15 cellular contexts compared by ENCODE assay signal in the genomic region with DNA sequence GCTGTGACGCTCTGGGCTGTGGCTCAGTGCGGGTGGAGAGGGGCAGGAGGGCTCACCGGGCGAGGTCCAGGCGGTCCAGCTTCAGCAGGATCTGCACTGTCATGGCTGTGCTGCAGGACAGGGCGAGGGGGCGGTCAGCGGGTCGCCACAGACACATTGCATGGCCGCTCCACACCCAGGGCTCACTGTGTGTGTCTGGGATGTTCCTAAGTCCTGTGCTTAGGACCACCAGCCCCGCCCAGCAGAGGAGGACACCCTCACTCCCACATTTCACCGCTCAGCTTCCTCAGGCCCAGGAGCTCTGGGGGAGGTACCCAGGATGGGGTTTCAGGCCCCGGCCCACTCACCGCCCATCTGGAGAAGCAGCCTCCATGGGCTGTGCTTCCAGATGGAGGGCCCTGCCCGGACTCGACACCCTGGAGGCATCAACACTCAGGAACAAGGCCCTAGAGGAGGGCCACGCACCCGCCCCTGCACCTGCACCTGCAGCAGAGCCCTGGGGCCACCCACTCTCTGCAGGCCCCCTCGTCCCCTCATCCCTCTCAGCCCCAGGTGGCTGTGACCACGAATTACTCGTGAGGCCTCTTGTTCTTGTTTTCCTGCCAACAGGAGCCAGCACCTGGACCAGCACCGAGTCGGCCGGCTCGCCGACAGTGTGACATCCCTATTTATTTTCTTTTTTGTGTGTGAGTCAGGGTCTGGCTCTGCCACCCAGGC. TPM values are rescaled to one million over a fixed set of nuclear protein-coding genes. Genes with fewer than 3 reads are reported as not detected.
DNase-seq lines count a peak whose midpoint lies in the region; ATAC-seq, FAIRE-seq and TF ChIP-seq lines count a peak whose summit lies in the region.
"Had no signal": no experiment of that assay in that cellular context is flagged by ENCODE, and none has a peak within 500 bp of the region (broad histone marks: within the 10 kb centered on the region; RNA-seq: fewer than 3 reads in every experiment).

No MANE protein-coding gene starts in this region.

- no peaks in the 10 kb centered on the region for H3K9me1 ChIP-seq in IMR-90 (ENCODE audit: insufficient read depth, low read length)

- no peak overlapping the region for H3K4me3 Mint-ChIP-seq in CD14-positive monocyte
- H3K4me3 Mint-ChIP-seq: IgD-negative memory B cell had no signal

- H2AFZ ChIP-seq in IMR-90 (replicated peaks; ENCODE audit: low read length, poor library complexity) (no peak overlapping the region), GM12878 (ENCODE audit: control insufficient read depth, low read depth, low read length) (no peak overlapping the region)

- H3K9me3 ChIP-seq in IMR-90 (ENCODE audit: control insufficient read depth, insufficient read depth, low read length) (no peaks in the 10 kb centered on the region), GM12878 (replicated peaks; ENCODE audit: control insufficient read depth, insufficient read depth, low read length) (no peaks in the 10 kb centered on the region), uterus (no peaks in the 10 kb centered on the region)
- H3K9me3 ChIP-seq: HAP-1, Peyer's patch had no signal

- H2AK9ac ChIP-seq in IMR-90 (replicated peaks; ENCODE audit: low read depth, low read length, poor library complexity): peak overlapping the region; percentile 50

- no peak overlapping the region for H2BK15ac ChIP-seq in IMR-90 (ENCODE audit: low read depth, low read length)

- RAD21 ChIA-PET in GM12878 (lab: Charles Lee; ENCODE audit: unreplicated experiment): no interaction called here

- SMC1A ChIA-PET in GM12878 (lab: Charles Lee; ENCODE audit: uncharacterized antibody, unreplicated experiment): no interaction called here

- no peak overlapping the region for H4K91ac ChIP-seq in IMR-90 (ENCODE audit: insufficient read depth, low read depth, low read length)

- H4K20me1 ChIP-seq in IMR-90 (ENCODE audit: insufficient read depth, low read length): peaks cover 27% of the 10 kb centered on the region
- H4K20me1 ChIP-seq in GM12878 (ENCODE audit: control insufficient read depth, insufficient read depth): no peaks in the 10 kb centered on the region

- peaks cover 0 to 4% (median 0%) of the 10 kb centered on the region in 7 donors for H3K9me3 Mint-ChIP-seq in CD14-positive monocyte
- H3K9me3 Mint-ChIP-seq: IgD-negative memory B cell had no signal

- H3K27me3 Mint-ChIP-seq in CD14-positive monocyte (ENCODE audit: low read depth in 3 of 3): no peaks in the 10 kb centered on the region
- H3K27me3 Mint-ChIP-seq: IgD-negative memory B cell had no signal

- no peak overlapping the region for H3K4ac ChIP-seq in IMR-90 (ENCODE audit: low read depth, low read length)

- no peaks in the 10 kb centered on the region for H3K27me3 ChIP-seq in IMR-90 (ENCODE audit: control insufficient read depth, insufficient read depth, low read length)
- no peaks in the 10 kb centered on the region for H3K27me3 ChIP-seq in GM12878 (replicated peaks in 1 of 2; ENCODE audit: control insufficient read depth in 2 of 2, insufficient read depth in 2 of 2, low read length in 1 of 2)
- no peaks in the 10 kb centered on the region for H3K27me3 ChIP-seq in uterus
- H3K27me3 ChIP-seq: Peyer's patch had no signal

- WGBS in IMR-90 (ENCODE audit: extremely low coverage in 2 of 2, insufficient read length in 1 of 2), 2 experiments: 100% methylated on average over 3 of the region's 26 CpGs; no CpG with 5 or more reads in 1 of the 2 experiments
- WGBS in GM12878 (ENCODE audit: insufficient coverage, insufficient replicate concordance, low lambda C conversion rate, missing lambda C conversion rate): 83% methylated on average over 22 of the region's 26 CpGs

- no peak overlapping the region for H3K4me2 ChIP-seq in IMR-90 (ENCODE audit: low read depth, low read length)
- H3K4me2 ChIP-seq in GM12878 (ENCODE audit: control insufficient read depth, insufficient read depth): no peak overlapping the region

- H3K27ac Mint-ChIP-seq in CD14-positive monocyte: peak overlapping the region in 1 of 7 donors; percentile 61

- dilution Hi-C loops in IMR-90 (cut with HindIII; ENCODE audit: low sequenced_read_pairs, unreplicated experiment): no loop called here

- no peak overlapping the region for H3K14ac ChIP-seq in IMR-90 (replicated peaks; ENCODE audit: low read depth, low read length)

- BruUV-seq in IMR-90 (replicated peaks; lab: Mats Ljungman, UMichigan): no TSS peak
- no TSS peak for BruUV-seq in GM12878 (replicated peaks; lab: Mats Ljungman, UMichigan)

- H2BK5ac ChIP-seq in IMR-90 (ENCODE audit: low read depth, low read length, poor library complexity, severe bottlenecking): no peak overlapping the region

- H3K36me3 ChIP-seq in IMR-90 (ENCODE audit: control insufficient read depth, insufficient read depth, low read length): peaks cover 67% of the 10 kb centered on the region
- H3K36me3 ChIP-seq in GM12878 (ENCODE audit: control insufficient read depth in 2 of 2, insufficient read depth in 2 of 2, low read length in 1 of 2): peaks cover 8 to 10% of the 10 kb centered on the region in 2 experiments; a peak in 3 of 4 replicates
- no peaks in the 10 kb centered on the region for H3K36me3 ChIP-seq in uterus

- intact Hi-C loops in IMR-90 (cut with micrococcal nuclease): no loop called here
- intact Hi-C loops in GM12878 (cut with micrococcal nuclease; ENCODE audit: unreplicated experiment): no loop called here
- intact Hi-C loops in uterus (cut with DNase I; ENCODE audit: low total_unique reads): no loop called here
- intact Hi-C loops in CD14-positive monocyte (cut with micrococcal nuclease): no loop called here

- CTCF ChIA-PET in IMR-90 (lab: Yijun Ruan, JAX) (no interaction called here), GM12878 (lab: Yijun Ruan, JAX) (no interaction called here)

- H3K36me3 Mint-ChIP-seq in CD14-positive monocyte: peaks cover 52 to 90% of the 10 kb centered on the region in 2 donors

- FAIRE-seq in GM12878 (lab: Jason Lieb, UNC): no peak

- no peaks in the 10 kb centered on the region for H3K79me2 ChIP-seq in GM12878 (ENCODE audit: control insufficient read depth, insufficient read depth, low read length)

- H3K23ac ChIP-seq in IMR-90 (ENCODE audit: low read depth, low read length): no peak overlapping the region

- H3K4me1 Mint-ChIP-seq in CD14-positive monocyte: no peaks in the 10 kb centered on the region

- TF ChIP-seq POLR2A in IMR-90 (IDR thresholded peaks at IDR 0.05; ENCODE audit: low read depth, low read length) (no peak), GM12878 (IDR thresholded peaks at IDR 0.05; ENCODE audit: low read depth, low read length) (peak; percentile 72), uterus (IDR thresholded peaks at IDR 0.05) (no peak)

- TF ChIP-seq EP300 in GM12878 (IDR thresholded peaks at IDR 0.05; ENCODE audit: borderline replicate concordance in 1 of 2, control insufficient read depth in 1 of 2, low read depth in 2 of 2, low read length in 2 of 2): no peak

- no peak for DNase-seq in IMR-90
- DNase-seq in GM12878 (ENCODE audit: low read depth, low spot score): no peak
- peak; percentile 93 for DNase-seq in left kidney (ENCODE audit: low read depth, low spot score)
- peak in 1 of 49 donors; percentile 58 for DNase-seq in substantia nigra (lab: John Stamatoyannopoulos, UW)
- DNase-seq in uterus: no peak
- no peak for DNase-seq in CD14-positive monocyte (ENCODE audit: low spot score)
- DNase-seq in NCI-H1092 treated with DMSO at 0.1 percent for 48 hours (lab: John Stamatoyannopoulos, UW): no peak
- DNase-seq: DMS153, NCI-H1436, NCI-H2081, NCI-H510A treated with DMSO at 0.1 percent for 48 hours, SHP77 had no signal

- H3K79me1 ChIP-seq in IMR-90 (ENCODE audit: low read depth in 1 of 2, low read length in 2 of 2): peaks cover 6 to 22% of the 10 kb centered on the region in 2 experiments

- H2AK5ac ChIP-seq in IMR-90 (ENCODE audit: low read depth, low read length): no peak overlapping the region

- no peak overlapping the region for H3K56ac ChIP-seq in IMR-90 (ENCODE audit: extremely low read depth, insufficient read depth, low read length)

- no peak overlapping the region for H4K8ac ChIP-seq in IMR-90 (ENCODE audit: low read depth in 2 of 2, low read length in 2 of 2)

- ATAC-seq in IMR-90 (ENCODE audit: low read depth) (no peak), GM12878 (no peak)

- POLR2A ChIA-PET in IMR-90 (lab: Charles Lee; ENCODE audit: unreplicated experiment) (no interaction called here), GM12878 (lab: Charles Lee) (no interaction called here)

- no peak overlapping the region for H3K9ac ChIP-seq in IMR-90 (ENCODE audit: low read depth, low read length)
- no peak overlapping the region for H3K9ac ChIP-seq in GM12878 (ENCODE audit: control insufficient read depth, insufficient read depth, low read length)

- in situ Hi-C loops in IMR-90 (cut with MboI; ENCODE audit: low sequenced_read_pairs) (no loop called here), GM12878 (cut with MboI) (no loop called here)

- H4K5ac ChIP-seq in IMR-90 (ENCODE audit: low read depth, low read length): no peak overlapping the region

- H3K4me3 ChIP-seq in IMR-90 (ENCODE audit: insufficient read depth, low read depth, low read length) (no peak overlapping the region), GM12878 (no peak overlapping the region), uterus (no peak overlapping the region)
- H3K4me3 ChIP-seq: HAP-1, Peyer's patch had no signal

- TF ChIP-seq CTCF in IMR-90 (conservative IDR thresholded peaks at IDR 0.05; ENCODE audit: low read depth, low read length): no peak
- TF ChIP-seq CTCF in GM12878 (IDR thresholded peaks at IDR 0.05 in 2 of 3, conservative IDR thresholded peaks at IDR 0.05 in 1 of 3; ENCODE audit: control insufficient read depth in 2 of 3, extremely low read depth in 1 of 3, insufficient read depth in 1 of 3, low read depth in 3 of 3, low read length in 3 of 3): no peak
- TF ChIP-seq CTCF in uterus (IDR thresholded peaks at IDR 0.05): no peak
- no peak for TF ChIP-seq CTCF in CD14-positive monocyte (IDR thresholded peaks at IDR 0.05)

- no peak overlapping the region for H2BK20ac ChIP-seq in IMR-90 (ENCODE audit: low read depth, low read length)

- TF ChIP-seq RAD21 in IMR-90 (IDR thresholded peaks at IDR 0.05; ENCODE audit: low read length) (no peak), GM12878 (IDR thresholded peaks at IDR 0.05; ENCODE audit: insufficient read depth, low read depth, low read length) (no peak)

- H3K27ac ChIP-seq in IMR-90 (ENCODE audit: insufficient read depth, low read length) (no peak overlapping the region), GM12878 (ENCODE audit: control insufficient read depth, insufficient read depth) (no peak overlapping the region), substantia nigra (ENCODE audit: low read depth, low read length, poor library complexity, severe bottlenecking) (peak overlapping the region; percentile 94), uterus (no peak overlapping the region)
- H3K27ac ChIP-seq: Peyer's patch had no signal

- no peak overlapping the region for H2BK120ac ChIP-seq in IMR-90 (ENCODE audit: low read depth, low read length)

- H3K4me1 ChIP-seq in IMR-90 (ENCODE audit: control insufficient read depth, insufficient read depth, low read length): no peaks in the 10 kb centered on the region
- no peaks in the 10 kb centered on the region for H3K4me1 ChIP-seq in GM12878 (ENCODE audit: control insufficient read depth, insufficient read depth, low read length)
- no peaks in the 10 kb centered on the region for H3K4me1 ChIP-seq in uterus
- H3K4me1 ChIP-seq: HAP-1, Peyer's patch had no signal

- no peak overlapping the region for H3K18ac ChIP-seq in IMR-90 (ENCODE audit: low read depth, low read length)

RNA-seq across cellular contexts. Expression of gene CERS1, which starts 9.7 kb away (rescaled TPM):
- total RNA-seq in IMR-90 (2012; rRNA removed): 0.56 and 0.90 TPM in 2 replicates
- 4.1 and 4.3 TPM in 2 replicates for polyA plus RNA-seq in IMR-90 (2012; rRNA removed)
- polyA plus RNA-seq in IMR-90 (2012; cell fraction: cytosol; rRNA removed): 2.1 and 8.4 TPM in 2 replicates
- 2.4 and 8.1 TPM in 2 replicates for polyA plus RNA-seq in IMR-90 (2012; cell fraction: nucleus; rRNA removed; ENCODE audit: low replicate concordance)
- not detected in 2 replicates for total RNA-seq in GM12878 (2013; cell fraction: nucleolus; rRNA removed)
- total RNA-seq in GM12878 (2014; rRNA removed): not detected in 2 replicates
- total RNA-seq in GM12878 (2014; rRNA removed; fragmentation: Illumina TruSeq; extraction: Trizol): not detected in 2 replicates
- not detected in 2 replicates for total RNA-seq in GM12878 (2021)
- not detected for polyA plus RNA-seq in GM12878 (2011; ENCODE audit: low read depth)
- not detected in 2 replicates for polyA plus RNA-seq in GM12878 (2011; rRNA removed)
- not detected in 2 replicates for polyA plus RNA-seq in GM12878 (2011; cell fraction: cytosol; rRNA removed)
- polyA plus RNA-seq in GM12878 (2011; cell fraction: nucleus; rRNA removed): not detected in 2 replicates
- polyA plus RNA-seq in GM12878 (2012): 0.08 TPM in 1 of 2 replicates, not detected in the other
- not detected in 2 replicates for polyA plus RNA-seq in GM12878 (2014; fragmentation: Illumina TruSeq; extraction: Trizol)
- polyA plus RNA-seq in GM12878 (2014; fragmentation: Nextera tagmentation; extraction: Ambion mirVana): not detected
- polyA plus RNA-seq in GM12878 (2014; rRNA removed): 0.16 TPM in 1 of 2 replicates, not detected in the other
- polyA plus RNA-seq in GM12878 (2016; fragmentation: Nextera tagmentation; extraction: Ambion mirVana): under 1 TPM in 1 of 2 experiments, not detected in 1; 0.19 TPM
- not detected in 2 replicates for polyA minus RNA-seq in GM12878 (2011; rRNA and poly(A)+ RNA removed)
- not detected in 2 replicates for polyA minus RNA-seq in GM12878 (2011; cell fraction: cytosol; rRNA and poly(A)+ RNA removed)
- not detected in 2 replicates for polyA minus RNA-seq in GM12878 (2011; cell fraction: nucleus; rRNA and poly(A)+ RNA removed)
- 1 to 10 TPM in 1 of 4 donors, under 1 TPM in 1, not detected in 2; 0.30 to 4.9 TPM for total RNA-seq in uterus
- polyA plus RNA-seq in CD14-positive monocyte: not detected
- total RNA-seq: Peyer's patch had no signal
- polyA plus RNA-seq: IgD-negative memory B cell had no signal

RNA-seq across cellular contexts. Expression of gene COPE, which starts 13.5 kb away (rescaled TPM):
- total RNA-seq in IMR-90 (2012; rRNA removed) (310 and 347 TPM in 2 replicates), GM12878 (2014; rRNA removed) (281 and 305 TPM in 2 replicates), GM12878 (2014; rRNA removed; fragmentation: Illumina TruSeq; extraction: Trizol) (101 and 113 TPM in 2 replicates), GM12878 (2021) (277 and 296 TPM in 2 replicates), uterus (100 to 1,000 TPM in 2 of 4 donors, 10 to 100 TPM in 2; 93.7 to 190 (median 134) TPM)
- polyA plus RNA-seq in IMR-90 (2012; rRNA removed) (461 and 500 TPM in 2 replicates), GM12878 (2011; rRNA removed) (71.8 and 167 TPM in 2 replicates), GM12878 (2014; fragmentation: Illumina TruSeq; extraction: Trizol) (4.3 and 47.5 TPM in 2 replicates), GM12878 (2014; fragmentation: Nextera tagmentation; extraction: Ambion mirVana) (10 to 100 TPM in 1 of 2 experiments, 1 to 10 TPM in 1; 3.5 to 17.8 TPM), GM12878 (2014; rRNA removed) (278 and 310 TPM in 2 replicates), GM12878 (2016; fragmentation: Nextera tagmentation; extraction: Ambion mirVana) (100 to 1,000 TPM; 387 to 464 TPM), CD14-positive monocyte (100 to 1,000 TPM; 331 to 345 TPM)
- polyA plus RNA-seq in IMR-90 (2012; cell fraction: cytosol; rRNA removed): 350 and 779 TPM in 2 replicates
- 196 and 505 TPM in 2 replicates for polyA plus RNA-seq in IMR-90 (2012; cell fraction: nucleus; rRNA removed; ENCODE audit: low replicate concordance)
- 79.3 and 88.6 TPM in 2 replicates for total RNA-seq in GM12878 (2013; cell fraction: nucleolus; rRNA removed)
- 86.9 TPM for polyA plus RNA-seq in GM12878 (2011; ENCODE audit: low read depth)
- polyA plus RNA-seq in GM12878 (2011; cell fraction: cytosol; rRNA removed): 242 and 419 TPM in 2 replicates
- polyA plus RNA-seq in GM12878 (2011; cell fraction: nucleus; rRNA removed): 239 and 284 TPM in 2 replicates
- polyA plus RNA-seq in GM12878 (2012): 218 and 226 TPM in 2 replicates
- 98.5 and 199 TPM in 2 replicates for polyA minus RNA-seq in GM12878 (2011; rRNA and poly(A)+ RNA removed)
- polyA minus RNA-seq in GM12878 (2011; cell fraction: cytosol; rRNA and poly(A)+ RNA removed): 70.8 and 74.1 TPM in 2 replicates
- 41.2 and 72.7 TPM in 2 replicates for polyA minus RNA-seq in GM12878 (2011; cell fraction: nucleus; rRNA and poly(A)+ RNA removed)

RNA-seq across cellular contexts. Expression of gene DDX49, which starts 13.8 kb away (rescaled TPM):
- total RNA-seq in IMR-90 (2012; rRNA removed): 50.9 and 55.8 TPM in 2 replicates
- 52.1 and 61.9 TPM in 2 replicates for polyA plus RNA-seq in IMR-90 (2012; rRNA removed)
- polyA plus RNA-seq in IMR-90 (2012; cell fraction: cytosol; rRNA removed): 52.5 and 65.2 TPM in 2 replicates
- polyA plus RNA-seq in IMR-90 (2012; cell fraction: nucleus; rRNA removed; ENCODE audit: low replicate concordance): 50.7 and 114 TPM in 2 replicates
- total RNA-seq in GM12878 (2013; cell fraction: nucleolus; rRNA removed): 22.8 and 25.3 TPM in 2 replicates
- 78.2 and 85.3 TPM in 2 replicates for total RNA-seq in GM12878 (2014; rRNA removed)
- total RNA-seq in GM12878 (2014; rRNA removed; fragmentation: Illumina TruSeq; extraction: Trizol): 39.0 and 39.8 TPM in 2 replicates
- 65.6 and 76.5 TPM in 2 replicates for total RNA-seq in GM12878 (2021)
- polyA plus RNA-seq in GM12878 (2011; ENCODE audit: low read depth): 20.4 TPM
- polyA plus RNA-seq in GM12878 (2011; rRNA removed): 20.0 and 36.9 TPM in 2 replicates
- polyA plus RNA-seq in GM12878 (2011; cell fraction: cytosol; rRNA removed): 50.9 and 78.3 TPM in 2 replicates
- polyA plus RNA-seq in GM12878 (2011; cell fraction: nucleus; rRNA removed): 60.3 and 73.4 TPM in 2 replicates
- 36.5 and 39.7 TPM in 2 replicates for polyA plus RNA-seq in GM12878 (2012)
- polyA plus RNA-seq in GM12878 (2014; fragmentation: Illumina TruSeq; extraction: Trizol): 7.1 and 25.6 TPM in 2 replicates
- polyA plus RNA-seq in GM12878 (2014; fragmentation: Nextera tagmentation; extraction: Ambion mirVana): 1 to 10 TPM in 1 of 2 experiments, under 1 TPM in 1; 0.58 to 5.5 TPM
- 56.4 and 68.9 TPM in 2 replicates for polyA plus RNA-seq in GM12878 (2014; rRNA removed)
- polyA plus RNA-seq in GM12878 (2016; fragmentation: Nextera tagmentation; extraction: Ambion mirVana): 100 to 1,000 TPM in 1 of 2 experiments, 10 to 100 TPM in 1; 86.1 to 102 TPM
- 39.8 and 56.9 TPM in 2 replicates for polyA minus RNA-seq in GM12878 (2011; rRNA and poly(A)+ RNA removed)
- 18.1 and 33.5 TPM in 2 replicates for polyA minus RNA-seq in GM12878 (2011; cell fraction: cytosol; rRNA and poly(A)+ RNA removed)
- polyA minus RNA-seq in GM12878 (2011; cell fraction: nucleus; rRNA and poly(A)+ RNA removed): 26.1 and 32.3 TPM in 2 replicates
- 10 to 100 TPM; 27.7 to 40.9 (median 31.4) TPM for total RNA-seq in uterus
- 10 to 100 TPM; 24.0 to 27.5 TPM for polyA plus RNA-seq in CD14-positive monocyte

RNA-seq across cellular contexts. Expression of gene HOMER3, which starts 35.3 kb away (rescaled TPM):
- total RNA-seq in IMR-90 (2012; rRNA removed): 50.8 and 53.4 TPM in 2 replicates
- polyA plus RNA-seq in IMR-90 (2012; rRNA removed): 77.0 and 84.5 TPM in 2 replicates
- 102 and 137 TPM in 2 replicates for polyA plus RNA-seq in IMR-90 (2012; cell fraction: cytosol; rRNA removed)
- 80.0 and 184 TPM in 2 replicates for polyA plus RNA-seq in IMR-90 (2012; cell fraction: nucleus; rRNA removed; ENCODE audit: low replicate concordance)
- total RNA-seq in GM12878 (2013; cell fraction: nucleolus; rRNA removed): 6.0 and 8.7 TPM in 2 replicates
- total RNA-seq in GM12878 (2014; rRNA removed): 0.05 and 0.85 TPM in 2 replicates
- 0.18 TPM in 1 of 2 replicates, not detected in the other for total RNA-seq in GM12878 (2014; rRNA removed; fragmentation: Illumina TruSeq; extraction: Trizol)
- 0.19 and 0.64 TPM in 2 replicates for total RNA-seq in GM12878 (2021)
- not detected for polyA plus RNA-seq in GM12878 (2011; ENCODE audit: low read depth)
- 6.3 and 10.6 TPM in 2 replicates for polyA plus RNA-seq in GM12878 (2011; rRNA removed)
- polyA plus RNA-seq in GM12878 (2011; cell fraction: cytosol; rRNA removed): 9.0 and 12.3 TPM in 2 replicates
- 21.3 and 22.0 TPM in 2 replicates for polyA plus RNA-seq in GM12878 (2011; cell fraction: nucleus; rRNA removed)
- 0.74 and 0.84 TPM in 2 replicates for polyA plus RNA-seq in GM12878 (2012)
- 0.24 and 0.38 TPM in 2 replicates for polyA plus RNA-seq in GM12878 (2014; fragmentation: Illumina TruSeq; extraction: Trizol)
- polyA plus RNA-seq in GM12878 (2014; fragmentation: Nextera tagmentation; extraction: Ambion mirVana): not detected
- 0.70 and 0.73 TPM in 2 replicates for polyA plus RNA-seq in GM12878 (2014; rRNA removed)
- under 1 TPM; 0.35 to 0.36 TPM for polyA plus RNA-seq in GM12878 (2016; fragmentation: Nextera tagmentation; extraction: Ambion mirVana)
- 4.8 and 7.7 TPM in 2 replicates for polyA minus RNA-seq in GM12878 (2011; rRNA and poly(A)+ RNA removed)
- polyA minus RNA-seq in GM12878 (2011; cell fraction: cytosol; rRNA and poly(A)+ RNA removed): 3.0 and 4.7 TPM in 2 replicates
- polyA minus RNA-seq in GM12878 (2011; cell fraction: nucleus; rRNA and poly(A)+ RNA removed): 5.7 and 6.6 TPM in 2 replicates
- total RNA-seq in uterus: 10 to 100 TPM in 3 of 4 donors, 1 to 10 TPM in 1; 4.4 to 24.8 (median 23.3) TPM
- 10 to 100 TPM; 45.1 to 49.4 TPM for polyA plus RNA-seq in CD14-positive monocyte
